Comparison of ENCODE assay signal across 15 cellular contexts in the genomic region with DNA sequence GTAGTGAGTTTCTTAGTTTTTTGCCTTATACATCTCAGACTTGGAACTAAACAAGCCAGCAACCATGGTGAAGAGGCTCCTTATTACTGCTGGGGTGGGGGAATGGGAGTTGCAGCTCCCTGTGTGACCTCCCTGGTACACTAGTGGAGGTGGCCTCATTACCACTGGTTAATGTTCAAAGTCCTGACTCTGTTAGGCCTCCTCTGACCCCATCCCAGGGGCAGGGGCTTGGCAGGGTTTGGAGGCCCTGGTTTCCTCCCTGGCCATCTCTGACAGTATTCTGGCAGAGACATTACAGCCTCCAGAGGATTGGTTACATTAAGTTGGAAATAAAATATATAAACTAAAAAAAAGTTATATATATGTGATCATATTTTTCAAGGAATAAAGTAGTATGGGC. TPM values are rescaled to one million over a fixed set of nuclear protein-coding genes. Genes with fewer than 3 reads are reported as not detected.
DNase-seq lines count a peak whose midpoint lies in the region; TF ChIP-seq lines count a peak whose summit lies in the region.
"Had no signal": no experiment of that assay in that cellular context is flagged by ENCODE, and none has a peak within 500 bp of the region (broad histone marks: within the 10 kb centered on the region; RNA-seq: fewer than 3 reads in every experiment).

No MANE protein-coding gene starts in this region.

- H3K9me3 ChIP-seq in liver (ENCODE audit: control insufficient read depth in 4 of 4, low read length in 3 of 4) (no peaks in the 10 kb centered on the region), tibial nerve (no peaks in the 10 kb centered on the region)

- H3K27ac ChIP-seq in coronary artery (peak overlapping the region; percentile 4 to 25), liver (ENCODE audit: low read depth in 1 of 2, low read length in 2 of 2) (no peak overlapping the region), tibial nerve (peak overlapping the region; percentile 52 to 88 (median 73))

- H3K4me3 ChIP-seq in coronary artery = no peak overlapping the region
- no peak overlapping the region for H3K4me3 ChIP-seq in liver (ENCODE audit: low read depth in 1 of 3, low read length in 3 of 3)
- H3K4me3 ChIP-seq in tibial nerve = no peak overlapping the region
- H3K4me3 ChIP-seq: GM23338, K562 had no signal

- TF ChIP-seq EP300 in tibial nerve (IDR thresholded peaks at IDR 0.05) = no peak

- no peak overlapping the region for H3K9ac ChIP-seq in liver (ENCODE audit: low read depth in 1 of 2, low read length in 2 of 2)

- no peaks in the 10 kb centered on the region for H3K36me3 ChIP-seq in liver (ENCODE audit: control insufficient read depth in 4 of 4, insufficient read depth in 3 of 4, low read depth in 1 of 4, low read length in 3 of 4)
- no peaks in the 10 kb centered on the region for H3K36me3 ChIP-seq in tibial nerve

- TF ChIP-seq CTCF in coronary artery (IDR thresholded peaks at IDR 0.05) (no peak), liver (IDR thresholded peaks at IDR 0.05; ENCODE audit: low read depth, low read length, missing input control) (no peak), tibial nerve (IDR thresholded peaks at IDR 0.05) (no peak)

- TF ChIP-seq RAD21 in liver (IDR thresholded peaks at IDR 0.05) = peak in 1 of 2 donors; percentile 28

- no peak for TF ChIP-seq POLR2A in tibial nerve (IDR thresholded peaks at IDR 0.05)

- no peaks in the 10 kb centered on the region for H3K27me3 ChIP-seq in liver (ENCODE audit: control insufficient read depth in 4 of 4, insufficient read depth in 4 of 4, low read length in 3 of 4)
- H3K27me3 ChIP-seq in tibial nerve = no peaks in the 10 kb centered on the region

- DNase-seq in HuH-7 (ENCODE audit: low spot score) (peak; percentile 16), coronary artery (ENCODE audit: low spot score) (no peak), tibial nerve (ENCODE audit: low spot score in 2 of 2) (no peak), inferior parietal cortex (ENCODE audit: extremely low spot score) (no peak), NCI-H1694 treated with DMSO at 0.1 percent for 48 hours (lab: John Stamatoyannopoulos, UW) (no peak), NAMALWA (ENCODE audit: low spot score) (no peak)
- DNase-seq: CD8-positive, alpha-beta T cell; COR-L47; DMS153; DMS79 treated with DMSO at 0.1 percent for 48 hours; EL; H7 had no signal

- H3K4me1 ChIP-seq in liver (ENCODE audit: control insufficient read depth in 4 of 4, insufficient read depth in 4 of 4, low read length in 3 of 4) (peaks cover 5 to 25% (median 17%) of the 10 kb centered on the region in 4 donors), tibial nerve (peaks cover 0 to 91% (median 14%) of the 10 kb centered on the region in 4 donors)

TF ChIP-seq in liver, 16 proteins besides CTCF, POLR2A, EP300 and RAD21:
- TF ChIP-seq SP1 (IDR thresholded peaks at IDR 0.05) (peak; percentile 51), EGR1 (IDR thresholded peaks at IDR 0.05; ENCODE audit: low read depth in 2 of 2) (no peak), JUND (IDR thresholded peaks at IDR 0.05) (peak; percentile 8 to 29), REST (IDR thresholded peaks at IDR 0.05) (no peak), HNF4G (IDR thresholded peaks at IDR 0.05) (peak; percentile 85), ZBTB33 (IDR thresholded peaks at IDR 0.05) (no peak), ATF3 (IDR thresholded peaks at IDR 0.05) (peak; percentile 16), HNF4A (conservative IDR thresholded peaks at IDR 0.05) (peak; percentile 79 to 96), RXRA (IDR thresholded peaks at IDR 0.05) (peak; percentile 77 to 95), YY1 (IDR thresholded peaks at IDR 0.05) (no peak), NR2F2 (IDR thresholded peaks at IDR 0.05) (peak; percentile 72), GABPA (IDR thresholded peaks at IDR 0.05 in 1 of 2, conservative IDR thresholded peaks at IDR 0.05 in 1 of 2) (no peak), FOXA2 (IDR thresholded peaks at IDR 0.05) (no peak), TAF1 (conservative IDR thresholded peaks at IDR 0.05) (no peak), FOXA1 (IDR thresholded peaks at IDR 0.05) (no peak)
- TF ChIP-seq, protein P1, sequence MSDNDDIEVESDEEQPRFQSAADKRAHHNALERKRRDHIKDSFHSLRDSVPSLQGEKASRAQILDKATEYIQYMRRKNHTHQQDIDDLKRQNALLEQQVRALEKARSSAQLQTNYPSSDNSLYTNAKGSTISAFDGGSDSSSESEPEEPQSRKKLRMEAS (IDR thresholded peaks at IDR 0.05) = no peak

RNA-seq across cellular contexts. Expression of gene CLIC4, which starts 45.2 kb away (rescaled TPM):
- total RNA-seq in liver (10 to 100 TPM; 36.1 to 40.7 TPM), tibial nerve (100 to 1,000 TPM; 399 to 688 (median 564) TPM)
- 10 to 100 TPM; 15.0 to 20.6 TPM for polyA plus RNA-seq in liver

Comparison
In these comparisons a context has a peak if more than half of its experiments do, and no peak if none do; other contexts are left out.
1. H3K27ac ChIP-seq: peak in coronary artery (2 of 2) and tibial nerve (4 of 4); none in liver (0 of 2).
2. RNA of gene CLIC4, which starts 45.2 kb away (total RNA-seq): 399 to 688 TPM in tibial nerve; 36.1 to 40.7 TPM in liver; every median in the first group is over 4 times any median in the second.